Comparison of ENCODE assay signal across 24 cellular contexts in genomic region chr5:138523406-138523805, GRCh38. TPM values are rescaled to one million over a fixed set of nuclear protein-coding genes. Genes with fewer than 3 reads are reported as not detected.
DNase-seq lines count a peak whose midpoint lies in the region; ATAC-seq and TF ChIP-seq lines count a peak whose summit lies in the region.
"Had no signal": no experiment of that assay in that cellular context is flagged by ENCODE, and none has a peak within 500 bp of the region (broad histone marks: within the 10 kb centered on the region; RNA-seq: fewer than 3 reads in every experiment).

No MANE protein-coding gene starts in this region.

- peaks cover 6% of the 10 kb centered on the region for H3K4me1 ChIP-seq in A673 (ENCODE audit: insufficient read depth, low read length, poor library complexity, severe bottlenecking)

- no peak overlapping the region for H3K4me3 ChIP-seq in A673 (ENCODE audit: low read depth, low read length, poor library complexity, severe bottlenecking)
- H3K4me3 ChIP-seq: BLaER1, body of pancreas, dorsolateral prefrontal cortex, gastrocnemius medialis, lower lobe of right lung, SJCRH30, tibial nerve had no signal

- H3K4me1 Mint-ChIP-seq in activated T-helper 1 cell treated with anti-CD3 and anti-CD28 coated beads, Interleukin-12 subunit alpha, Interleukin-12 subunit beta, Interleukin-2, Interleukin-4 antibody, amounts not matched to agents 30 ng/mL and 10 ng/mL and 1 ng/mL, durations not matched to agents 14 hours and 24 hours and 36 hours (ENCODE audit: low read depth) = peaks cover 25% of the 10 kb centered on the region
- no peaks in the 10 kb centered on the region for H3K4me1 Mint-ChIP-seq in glutamatergic neuron (ENCODE audit: low read depth, unreplicated experiment)
- H3K4me1 Mint-ChIP-seq in activated T-helper 2 cell treated with anti-CD3 and anti-CD28 coated beads, Interferon-gamma antibody, Interleukin-2, Interleukin-4, amounts not matched to agents 10 μg/mL and 5 μg/mL and 100 μg/mL, durations not matched to agents 14 hours and 24 hours and 36 hours (ENCODE audit: low read depth) = peaks cover 12% of the 10 kb centered on the region

- H3K9me3 ChIP-seq in A673 (ENCODE audit: low read depth, low read length, poor library complexity, severe bottlenecking) = no peaks in the 10 kb centered on the region
- H3K9me3 ChIP-seq: BLaER1, body of pancreas, gastrocnemius medialis, lower lobe of right lung, SJCRH30, tibial nerve had no signal

- CTCF ChIA-PET in A673 (lab: Charles Lee) = no interaction called here

- no peaks in the 10 kb centered on the region for H3K27me3 ChIP-seq in A673 (replicated peaks; ENCODE audit: insufficient read depth, low read depth, low read length, poor library complexity)
- H3K27me3 ChIP-seq: BLaER1, body of pancreas, dorsolateral prefrontal cortex, gastrocnemius medialis, SJCRH30, tibial nerve had no signal

- POLR2A ChIA-PET in A673 (lab: Charles Lee; ENCODE audit: low non-redundant PET) = no interaction called here

- no peaks in the 10 kb centered on the region for H3K27me3 Mint-ChIP-seq in activated T-helper 1 cell treated with anti-CD3 and anti-CD28 coated beads, Interleukin-12 subunit alpha, Interleukin-12 subunit beta, Interleukin-2, Interleukin-4 antibody, amounts not matched to agents 30 ng/mL and 10 ng/mL and 1 ng/mL, durations not matched to agents 14 hours and 24 hours and 36 hours (ENCODE audit: insufficient read depth)
- H3K27me3 Mint-ChIP-seq in glutamatergic neuron (ENCODE audit: unreplicated experiment) = no peaks in the 10 kb centered on the region
- H3K27me3 Mint-ChIP-seq in activated T-helper 2 cell treated with anti-CD3 and anti-CD28 coated beads, Interferon-gamma antibody, Interleukin-2, Interleukin-4, amounts not matched to agents 10 μg/mL and 5 μg/mL and 100 μg/mL, durations not matched to agents 14 hours and 24 hours and 36 hours (ENCODE audit: low read depth) = no peaks in the 10 kb centered on the region
- H3K27me3 Mint-ChIP-seq: activated CD8-positive, alpha-beta memory T cell treated with anti-CD3 and anti-CD28 coated beads, Interleukin-2, amount 10 ng/mL, durations not matched to agents 7 days and 5 days; naive thymus-derived CD8-positive, alpha-beta T cell had no signal

- H3K36me3 Mint-ChIP-seq in activated T-helper 1 cell treated with anti-CD3 and anti-CD28 coated beads, Interleukin-12 subunit alpha, Interleukin-12 subunit beta, Interleukin-2, Interleukin-4 antibody, amounts not matched to agents 30 ng/mL and 10 ng/mL and 1 ng/mL, durations not matched to agents 14 hours and 24 hours and 36 hours (ENCODE audit: low read depth) = peaks cover 16% of the 10 kb centered on the region
- no peaks in the 10 kb centered on the region for H3K36me3 Mint-ChIP-seq in glutamatergic neuron (ENCODE audit: unreplicated experiment)
- peaks cover 42% of the 10 kb centered on the region for H3K36me3 Mint-ChIP-seq in activated T-helper 2 cell treated with anti-CD3 and anti-CD28 coated beads, Interferon-gamma antibody, Interleukin-2, Interleukin-4, amounts not matched to agents 10 μg/mL and 5 μg/mL and 100 μg/mL, durations not matched to agents 14 hours and 24 hours and 36 hours (ENCODE audit: low read depth)

- ATAC-seq in Right ventricle myocardium superior (ENCODE audit: poor library complexity) (peak; percentile 9), Right ventricle myocardium inferior (no peak)
- ATAC-seq: body of pancreas; gastrocnemius medialis; lower lobe of right lung; naive thymus-derived CD8-positive, alpha-beta T cell had no signal

- no peak overlapping the region for H3K27ac ChIP-seq in A673 (ENCODE audit: low read depth, low read length, poor library complexity, severe bottlenecking)
- H3K27ac ChIP-seq: BLaER1, body of pancreas, dorsolateral prefrontal cortex, gastrocnemius medialis, lower lobe of right lung, SJCRH30, tibial nerve, WERI-Rb-1 had no signal

- no TSS peak for BruUV-seq in A673 (replicated peaks; lab: Mats Ljungman, UMichigan)

- no peaks in the 10 kb centered on the region for H3K9me3 Mint-ChIP-seq in activated T-helper 1 cell treated with anti-CD3 and anti-CD28 coated beads, Interleukin-12 subunit alpha, Interleukin-12 subunit beta, Interleukin-2, Interleukin-4 antibody, amounts not matched to agents 30 ng/mL and 10 ng/mL and 1 ng/mL, durations not matched to agents 14 hours and 24 hours and 36 hours
- no peaks in the 10 kb centered on the region for H3K9me3 Mint-ChIP-seq in glutamatergic neuron (ENCODE audit: unreplicated experiment)
- H3K9me3 Mint-ChIP-seq in activated T-helper 2 cell treated with anti-CD3 and anti-CD28 coated beads, Interferon-gamma antibody, Interleukin-2, Interleukin-4, amounts not matched to agents 10 μg/mL and 5 μg/mL and 100 μg/mL, durations not matched to agents 14 hours and 24 hours and 36 hours = no peaks in the 10 kb centered on the region
- H3K9me3 Mint-ChIP-seq: naive thymus-derived CD8-positive, alpha-beta T cell had no signal

- H3K4me3 Mint-ChIP-seq in activated T-helper 1 cell treated with anti-CD3 and anti-CD28 coated beads, Interleukin-12 subunit alpha, Interleukin-12 subunit beta, Interleukin-2, Interleukin-4 antibody, amounts not matched to agents 30 ng/mL and 10 ng/mL and 1 ng/mL, durations not matched to agents 14 hours and 24 hours and 36 hours = no peak overlapping the region
- no peak overlapping the region for H3K4me3 Mint-ChIP-seq in glutamatergic neuron (ENCODE audit: unreplicated experiment)
- H3K4me3 Mint-ChIP-seq in activated T-helper 2 cell treated with anti-CD3 and anti-CD28 coated beads, Interferon-gamma antibody, Interleukin-2, Interleukin-4, amounts not matched to agents 10 μg/mL and 5 μg/mL and 100 μg/mL, durations not matched to agents 14 hours and 24 hours and 36 hours (ENCODE audit: low read depth) = no peak overlapping the region
- H3K4me3 Mint-ChIP-seq: activated CD8-positive, alpha-beta memory T cell treated with anti-CD3 and anti-CD28 coated beads, Interleukin-2, amount 10 ng/mL, durations not matched to agents 7 days and 5 days; naive thymus-derived CD8-positive, alpha-beta T cell had no signal

- peaks cover 22% of the 10 kb centered on the region for H3K36me3 ChIP-seq in A673 (ENCODE audit: insufficient read depth, low read length, poor library complexity, severe bottlenecking)

- intact Hi-C loops in Right ventricle myocardium superior (cut with DNase I) = no loop called here
- intact Hi-C loops in Right ventricle myocardium inferior (cut with DNase I) = no loop called here
- intact Hi-C loops in activated T-helper 1 cell treated with anti-CD3 and anti-CD28 coated beads, Interleukin-12 subunit alpha, Interleukin-12 subunit beta, Interleukin-2, Interleukin-4 antibody, amounts not matched to agents 30 ng/mL and 10 ng/mL and 1 ng/mL, durations not matched to agents 14 hours and 24 hours and 36 hours (cut with micrococcal nuclease) = no loop called here
- intact Hi-C loops in activated T-helper 2 cell treated with anti-CD3 and anti-CD28 coated beads, Interferon-gamma antibody, Interleukin-2, Interleukin-4, amounts not matched to agents 10 μg/mL and 5 μg/mL and 100 μg/mL, durations not matched to agents 14 hours and 24 hours and 36 hours (cut with micrococcal nuclease) = no loop called here
- intact Hi-C loops in A673 (cut with micrococcal nuclease; ENCODE audit: unreplicated experiment) = no loop called here

- TF ChIP-seq CTCF in glutamatergic neuron (IDR thresholded peaks at IDR 0.05; ENCODE audit: partially characterized antibody, unreplicated experiment) (no peak), A673 (conservative IDR thresholded peaks at IDR 0.05; ENCODE audit: low read depth, low read length) (no peak)

- DNase-seq in Right ventricle myocardium superior (no peak), Right ventricle myocardium inferior (ENCODE audit: missing footprints) (no peak), glutamatergic neuron (no peak), NCI-H2227 treated with DMSO at 0.1 percent for 48 hours (lab: John Stamatoyannopoulos, UW) (no peak), A673 (ENCODE audit: low spot score) (no peak)
- no peak for DNase-seq in activated T-helper 1 cell treated with anti-CD3 and anti-CD28 coated beads, Interleukin-12 subunit alpha, Interleukin-12 subunit beta, Interleukin-2, Interleukin-4 antibody, amounts not matched to agents 30 ng/mL and 10 ng/mL and 1 ng/mL, durations not matched to agents 14 hours and 24 hours and 36 hours (ENCODE audit: low spot score)
- no peak for DNase-seq in activated T-helper 2 cell treated with anti-CD3 and anti-CD28 coated beads, Interferon-gamma antibody, Interleukin-2, Interleukin-4, amounts not matched to agents 10 μg/mL and 5 μg/mL and 100 μg/mL, durations not matched to agents 14 hours and 24 hours and 36 hours (ENCODE audit: low spot score)
- DNase-seq: activated CD8-positive, alpha-beta memory T cell treated with anti-CD3 and anti-CD28 coated beads, Interleukin-2, amount 10 ng/mL, durations not matched to agents 7 days and 5 days; body of pancreas; DMS153; dorsolateral prefrontal cortex; gastrocnemius medialis; kidney glomerular epithelial cell; lower lobe of right lung; naive thymus-derived CD8-positive, alpha-beta T cell; NCI-H2107; NCI-H446; NCI-H82; SJCRH30; stimulated activated CD4-positive, alpha-beta T cell treated with anti-CD3 and anti-CD28 coated beads, Interleukin-4, amount 100 ng/mL, for 1 hour; SW 1271; WERI-Rb-1 had no signal

- peak overlapping the region; percentile 3 for H3K27ac Mint-ChIP-seq in activated T-helper 1 cell treated with anti-CD3 and anti-CD28 coated beads, Interleukin-12 subunit alpha, Interleukin-12 subunit beta, Interleukin-2, Interleukin-4 antibody, amounts not matched to agents 30 ng/mL and 10 ng/mL and 1 ng/mL, durations not matched to agents 14 hours and 24 hours and 36 hours
- H3K27ac Mint-ChIP-seq in glutamatergic neuron (ENCODE audit: unreplicated experiment) = peak overlapping the region; percentile 2
- H3K27ac Mint-ChIP-seq in activated T-helper 2 cell treated with anti-CD3 and anti-CD28 coated beads, Interferon-gamma antibody, Interleukin-2, Interleukin-4, amounts not matched to agents 10 μg/mL and 5 μg/mL and 100 μg/mL, durations not matched to agents 14 hours and 24 hours and 36 hours = no peak overlapping the region
- H3K27ac Mint-ChIP-seq: activated CD8-positive, alpha-beta memory T cell treated with anti-CD3 and anti-CD28 coated beads, Interleukin-2, amount 10 ng/mL, durations not matched to agents 7 days and 5 days had no signal

RNA-seq across cellular contexts. Expression of gene ETF1, which starts 19.6 kb away (rescaled TPM):
- total RNA-seq in Right ventricle myocardium superior (80.9 TPM), Right ventricle myocardium inferior (90.6 TPM), glutamatergic neuron (ENCODE audit: unreplicated experiment) (70.4 TPM), A673 (2021) (172 and 191 TPM in 2 replicates)
- 201 and 219 TPM in 2 replicates for total RNA-seq in activated T-helper 1 cell treated with anti-CD3 and anti-CD28 coated beads, Interleukin-12 subunit alpha, Interleukin-12 subunit beta, Interleukin-2, Interleukin-4 antibody, amounts not matched to agents 30 ng/mL and 10 ng/mL and 1 ng/mL, durations not matched to agents 14 hours and 24 hours and 36 hours
- total RNA-seq in activated T-helper 2 cell treated with anti-CD3 and anti-CD28 coated beads, Interferon-gamma antibody, Interleukin-2, Interleukin-4, amounts not matched to agents 10 μg/mL and 5 μg/mL and 100 μg/mL, durations not matched to agents 14 hours and 24 hours and 36 hours = 169 and 170 TPM in 2 replicates

RNA-seq across cellular contexts. Expression of gene HSPA9, which starts 51.8 kb away (rescaled TPM):
- total RNA-seq in Right ventricle myocardium superior (290 TPM), Right ventricle myocardium inferior (308 TPM), glutamatergic neuron (ENCODE audit: unreplicated experiment) (184 TPM), A673 (2021) (502 TPM in 2 replicates)
- 372 and 383 TPM in 2 replicates for total RNA-seq in activated T-helper 1 cell treated with anti-CD3 and anti-CD28 coated beads, Interleukin-12 subunit alpha, Interleukin-12 subunit beta, Interleukin-2, Interleukin-4 antibody, amounts not matched to agents 30 ng/mL and 10 ng/mL and 1 ng/mL, durations not matched to agents 14 hours and 24 hours and 36 hours
- 333 and 340 TPM in 2 replicates for total RNA-seq in activated T-helper 2 cell treated with anti-CD3 and anti-CD28 coated beads, Interferon-gamma antibody, Interleukin-2, Interleukin-4, amounts not matched to agents 10 μg/mL and 5 μg/mL and 100 μg/mL, durations not matched to agents 14 hours and 24 hours and 36 hours

RNA-seq across cellular contexts. Expression of gene EGR1, which starts 58.1 kb away (rescaled TPM):
- total RNA-seq in Right ventricle myocardium superior = 6.8 TPM
- total RNA-seq in Right ventricle myocardium inferior = 5.5 TPM
- total RNA-seq in activated T-helper 1 cell treated with anti-CD3 and anti-CD28 coated beads, Interleukin-12 subunit alpha, Interleukin-12 subunit beta, Interleukin-2, Interleukin-4 antibody, amounts not matched to agents 30 ng/mL and 10 ng/mL and 1 ng/mL, durations not matched to agents 14 hours and 24 hours and 36 hours = 42.8 and 43.0 TPM in 2 replicates
- total RNA-seq in glutamatergic neuron (ENCODE audit: unreplicated experiment) = 1.3 TPM
- total RNA-seq in activated T-helper 2 cell treated with anti-CD3 and anti-CD28 coated beads, Interferon-gamma antibody, Interleukin-2, Interleukin-4, amounts not matched to agents 10 μg/mL and 5 μg/mL and 100 μg/mL, durations not matched to agents 14 hours and 24 hours and 36 hours = 41.9 and 43.0 TPM in 2 replicates
- total RNA-seq in A673 (2021) = 64.8 and 98.2 TPM in 2 replicates
